ENCODE assay signal across 14 cellular contexts in genomic region chr3:177098551-177098950, GRCh38.
A peak's percentile ranks its signal among the peaks of the same experiment; 100 is the strongest.
DNase-seq lines count a peak whose midpoint lies in the region; ATAC-seq and TF ChIP-seq lines count a peak whose summit lies in the region.
"Had no signal": no experiment of that assay in that cellular context is flagged by ENCODE, and none has a peak within 500 bp of the region (broad histone marks: within the 10 kb centered on the region; RNA-seq: fewer than 3 reads in every experiment).

No MANE protein-coding gene starts in this region.

- H3K4me1 ChIP-seq in heart right ventricle = peaks cover 0 to 55% (median 32%) of the 10 kb centered on the region in 9 donors
- H3K4me1 ChIP-seq in CD8-positive, alpha-beta memory T cell (ENCODE audit: insufficient read depth, low read length) = peaks cover 4% of the 10 kb centered on the region

- H3K27me3 ChIP-seq in heart right ventricle = no peaks in the 10 kb centered on the region
- no peaks in the 10 kb centered on the region for H3K27me3 ChIP-seq in CD8-positive, alpha-beta memory T cell (ENCODE audit: insufficient read depth, low read length, poor library complexity, severe bottlenecking)

- ATAC-seq in Right ventricle myocardium superior (ENCODE audit: poor library complexity) (peak; percentile 51), heart right ventricle (no peak)
- no peak for ATAC-seq in activated CD8-positive, alpha-beta T cell treated with anti-CD3 and anti-CD28 coated beads, Interleukin-2, amount 10 ng/mL, durations not matched to agents 7 days and 5 days
- no peak for ATAC-seq in effector memory CD8-positive, alpha-beta T cell (replicated peaks)
- ATAC-seq: A549, GM12878, GM23338 had no signal

- H3K27me3 Mint-ChIP-seq in CD8-positive, alpha-beta memory T cell = no peaks in the 10 kb centered on the region
- no peaks in the 10 kb centered on the region for H3K27me3 Mint-ChIP-seq in activated CD8-positive, alpha-beta T cell treated with anti-CD3 and anti-CD28 coated beads, Interleukin-2, amount 10 ng/mL, durations not matched to agents 7 days and 5 days (ENCODE audit: low read depth)
- no peaks in the 10 kb centered on the region for H3K27me3 Mint-ChIP-seq in effector memory CD8-positive, alpha-beta T cell

- no peaks in the 10 kb centered on the region for H3K36me3 ChIP-seq in heart right ventricle
- H3K36me3 ChIP-seq in CD8-positive, alpha-beta memory T cell (ENCODE audit: insufficient read depth, low read length) = no peaks in the 10 kb centered on the region

- peak overlapping the region in 1 of 7 donors; percentile 2 for H3K4me3 Mint-ChIP-seq in CD8-positive, alpha-beta memory T cell
- H3K4me3 Mint-ChIP-seq in activated CD8-positive, alpha-beta T cell treated with anti-CD3 and anti-CD28 coated beads, Interleukin-2, amount 10 ng/mL, durations not matched to agents 7 days and 5 days = no peak overlapping the region
- no peak overlapping the region for H3K4me3 Mint-ChIP-seq in effector memory CD8-positive, alpha-beta T cell
- H3K4me3 Mint-ChIP-seq: CD14-positive monocyte, GM23338 had no signal

- H3K4me3 ChIP-seq in heart right ventricle = no peak overlapping the region
- no peak overlapping the region for H3K4me3 ChIP-seq in CD8-positive, alpha-beta memory T cell (ENCODE audit: low read length)
- H3K4me3 ChIP-seq: A549, GM12878, GM23338 had no signal

- H3K4me1 Mint-ChIP-seq in CD8-positive, alpha-beta memory T cell = peaks cover 39 to 82% (median 68%) of the 10 kb centered on the region in 3 donors
- peaks cover 12% of the 10 kb centered on the region for H3K4me1 Mint-ChIP-seq in activated CD8-positive, alpha-beta T cell treated with anti-CD3 and anti-CD28 coated beads, Interleukin-2, amount 10 ng/mL, durations not matched to agents 7 days and 5 days (ENCODE audit: low read depth)
- peaks cover 24 to 43% of the 10 kb centered on the region in 2 donors for H3K4me1 Mint-ChIP-seq in effector memory CD8-positive, alpha-beta T cell (ENCODE audit: low read depth in 2 of 2)

- in situ Hi-C loops in ACHN (cut with HindIII; ENCODE audit: low pct_ligation_motif_present, low pct_unique_long_range_greater_than_20kb, low sequenced_read_pairs) = no loop called here

- H3K9me3 Mint-ChIP-seq in CD8-positive, alpha-beta memory T cell = peaks cover 2 to 11% (median 6%) of the 10 kb centered on the region in 5 donors
- H3K9me3 Mint-ChIP-seq in activated CD8-positive, alpha-beta T cell treated with anti-CD3 and anti-CD28 coated beads, Interleukin-2, amount 10 ng/mL, durations not matched to agents 7 days and 5 days (ENCODE audit: insufficient read depth) = peaks cover 15% of the 10 kb centered on the region
- H3K9me3 Mint-ChIP-seq in effector memory CD8-positive, alpha-beta T cell = peaks cover 0 to 4% of the 10 kb centered on the region in 2 donors

- POLR2A ChIA-PET in CD8-positive, alpha-beta memory T cell (lab: Charles Lee) = no interaction called here
- POLR2A ChIA-PET in activated CD8-positive, alpha-beta T cell treated with anti-CD3 and anti-CD28 coated beads, Interleukin-2, amount 10 ng/mL, durations not matched to agents 7 days and 5 days (lab: Charles Lee) = no interaction called here

- no peak for TF ChIP-seq CTCF in heart right ventricle (IDR thresholded peaks at IDR 0.05)

- no peak overlapping the region for H3K27ac ChIP-seq in heart right ventricle
- no peak overlapping the region for H3K27ac ChIP-seq in CD8-positive, alpha-beta memory T cell (ENCODE audit: low read depth, low read length)
- H3K27ac ChIP-seq: A549 had no signal

- CTCF ChIA-PET in CD8-positive, alpha-beta memory T cell (lab: Charles Lee) = no interaction called here
- CTCF ChIA-PET in activated CD8-positive, alpha-beta T cell treated with anti-CD3 and anti-CD28 coated beads, Interleukin-2, amount 10 ng/mL, durations not matched to agents 7 days and 5 days (lab: Charles Lee) = no interaction called here

- DNase-seq in Right ventricle myocardium superior (no peak), heart right ventricle (no peak), ACHN (no peak)
- DNase-seq in CD8-positive, alpha-beta memory T cell = no peak
- no peak for DNase-seq in activated CD8-positive, alpha-beta T cell treated with anti-CD3 and anti-CD28 coated beads, Interleukin-2, amount 10 ng/mL, durations not matched to agents 7 days and 5 days
- no peak for DNase-seq in effector memory CD8-positive, alpha-beta T cell
- DNase-seq: Calu3, DMS 273 treated with DMSO at 0.1 percent for 48 hours, H7, IMR-90 had no signal

- peak overlapping the region in 5 of 8 donors; percentile 12 to 61 (median 37) for H3K27ac Mint-ChIP-seq in CD8-positive, alpha-beta memory T cell
- peak overlapping the region; percentile 35 for H3K27ac Mint-ChIP-seq in activated CD8-positive, alpha-beta T cell treated with anti-CD3 and anti-CD28 coated beads, Interleukin-2, amount 10 ng/mL, durations not matched to agents 7 days and 5 days
- peak overlapping the region in 1 of 2 donors; percentile 49 for H3K27ac Mint-ChIP-seq in effector memory CD8-positive, alpha-beta T cell
- H3K27ac Mint-ChIP-seq: GM23338 had no signal

- H3K9me3 ChIP-seq in heart right ventricle = peaks cover 0 to 20% (median 0%) of the 10 kb centered on the region in 11 donors
- H3K9me3 ChIP-seq in CD8-positive, alpha-beta memory T cell (ENCODE audit: low read length) = peaks cover 8% of the 10 kb centered on the region

- H3K36me3 Mint-ChIP-seq in CD8-positive, alpha-beta memory T cell = peaks cover 14 to 34% (median 30%) of the 10 kb centered on the region in 3 donors
- H3K36me3 Mint-ChIP-seq in activated CD8-positive, alpha-beta T cell treated with anti-CD3 and anti-CD28 coated beads, Interleukin-2, amount 10 ng/mL, durations not matched to agents 7 days and 5 days (ENCODE audit: low read depth) = peaks cover 45% of the 10 kb centered on the region
- peaks cover 5% of the 10 kb centered on the region for H3K36me3 Mint-ChIP-seq in effector memory CD8-positive, alpha-beta T cell (ENCODE audit: insufficient read depth)

- intact Hi-C loops in Right ventricle myocardium superior (cut with DNase I) (no loop called here), heart right ventricle (cut with DNase I) (no loop called here)

- WGBS in heart right ventricle, 2 donors = 22 to 32% methylated on average over 2 of the region's 2 CpGs
